Comparison of ENCODE assay signal across 9 cellular contexts in genomic region chr3:71055602-71056001, GRCh38.
DNase-seq lines count a peak whose midpoint lies in the region; ATAC-seq and TF ChIP-seq lines count a peak whose summit lies in the region.
"Had no signal": no experiment of that assay in that cellular context is flagged by ENCODE, and none has a peak within 500 bp of the region (broad histone marks: within the 10 kb centered on the region; RNA-seq: fewer than 3 reads in every experiment).

No MANE protein-coding gene starts in this region.

- H3K27ac Mint-ChIP-seq in osteocyte (ENCODE audit: unreplicated experiment), result peak overlapping the region; percentile 84

- H3K9ac ChIP-seq in fibroblast of lung (ENCODE audit: insufficient read depth, low read length), result no peak overlapping the region

- H3K9me3 ChIP-seq in RWPE2 (ENCODE audit: severe bottlenecking) (no peaks in the 10 kb centered on the region), fibroblast of lung (ENCODE audit: control insufficient read depth, insufficient read depth, low read depth, low read length) (no peaks in the 10 kb centered on the region)

- H3K36me3 Mint-ChIP-seq in osteocyte (ENCODE audit: unreplicated experiment), result peaks cover 24% of the 10 kb centered on the region

- no peak for TF ChIP-seq CTCF in RWPE2 (IDR thresholded peaks at IDR 0.05; ENCODE audit: poor library complexity, severe bottlenecking)
- no peak for TF ChIP-seq CTCF in fibroblast of lung (conservative IDR thresholded peaks at IDR 0.05 in 1 of 2, IDR thresholded peaks at IDR 0.05 in 1 of 2; ENCODE audit: low read depth in 1 of 2, low read length in 2 of 2)
- TF ChIP-seq CTCF in osteocyte (IDR thresholded peaks at IDR 0.05), result no peak

- H3K27me3 ChIP-seq in RWPE2 (ENCODE audit: insufficient read depth, poor library complexity, severe bottlenecking) (no peaks in the 10 kb centered on the region), fibroblast of lung (ENCODE audit: control insufficient read depth, insufficient read depth, low read length) (no peaks in the 10 kb centered on the region)

- H3K79me2 ChIP-seq in fibroblast of lung (ENCODE audit: control insufficient read depth, insufficient read depth, low read length), result peaks cover 91% of the 10 kb centered on the region

- H3K36me3 ChIP-seq in RWPE2 (ENCODE audit: low read depth), result peaks cover 20% of the 10 kb centered on the region
- H3K36me3 ChIP-seq in fibroblast of lung (ENCODE audit: control insufficient read depth, insufficient read depth, low read length), result peaks cover 2% of the 10 kb centered on the region

- DNase-seq in EH (ENCODE audit: low read depth), result peak; percentile 74
- DNase-seq in RWPE2 (ENCODE audit: low spot score), result no peak
- DNase-seq in fibroblast of lung (ENCODE audit: low read depth in 2 of 2), result peak; percentile 86 to 87
- DNase-seq in osteocyte (ENCODE audit: extremely low spot score, unreplicated experiment), result no peak
- DNase-seq in GM03348 (ENCODE audit: low spot score), result no peak
- no peak for DNase-seq in NCI-H187 (lab: John Stamatoyannopoulos, UW)

- ATAC-seq in RWPE2 (ENCODE audit: low read depth), result no peak; the same call in 2 of the 3 replicates
- ATAC-seq in GM18505 (IDR thresholded peaks at IDR 0.05; ENCODE audit: unreplicated experiment), result no peak
- no peak for ATAC-seq in GM21367 (IDR thresholded peaks at IDR 0.05; ENCODE audit: unreplicated experiment)

- peak overlapping the region; percentile 17 for H3K4me2 ChIP-seq in fibroblast of lung (ENCODE audit: extremely low read depth, insufficient read depth, low read length)

- no peak for TF ChIP-seq POLR2A in GM18505 (IDR thresholded peaks at IDR 0.05; ENCODE audit: borderline replicate concordance, extremely low read depth, insufficient read depth, insufficient read length)

- H4K20me1 ChIP-seq in fibroblast of lung (ENCODE audit: control insufficient read depth, extremely low read depth, insufficient read depth, low read length), result no peaks in the 10 kb centered on the region

- no peaks in the 10 kb centered on the region for H3K27me3 Mint-ChIP-seq in osteocyte (ENCODE audit: unreplicated experiment)

- peak overlapping the region; percentile 10 for H3K4me3 Mint-ChIP-seq in osteocyte (ENCODE audit: unreplicated experiment)

- peaks cover 98% of the 10 kb centered on the region for H3K4me1 Mint-ChIP-seq in osteocyte (ENCODE audit: unreplicated experiment)

- H3K4me3 ChIP-seq in RWPE2 (ENCODE audit: severe bottlenecking) (no peak overlapping the region), fibroblast of lung (replicated peaks in 1 of 4; ENCODE audit: control extremely low read depth in 1 of 4, insufficient read depth in 1 of 4, low read depth in 3 of 4, low read length in 4 of 4) (no peak overlapping the region)
- H3K4me3 ChIP-seq: SK-N-MC had no signal

- no peaks in the 10 kb centered on the region for H3K9me3 Mint-ChIP-seq in osteocyte (ENCODE audit: unreplicated experiment)

- H2AFZ ChIP-seq in fibroblast of lung (ENCODE audit: low read length), result no peak overlapping the region

- H3K4me1 ChIP-seq in RWPE2 (ENCODE audit: insufficient read depth, poor library complexity, severe bottlenecking), result peaks cover 69% of the 10 kb centered on the region
- H3K4me1 ChIP-seq in fibroblast of lung (ENCODE audit: control insufficient read depth, extremely low read depth, insufficient read depth, low read length), result peaks cover 27% of the 10 kb centered on the region

- peak overlapping the region; percentile 96 for H3K27ac ChIP-seq in RWPE2 (ENCODE audit: poor library complexity, severe bottlenecking)
- H3K27ac ChIP-seq in fibroblast of lung (ENCODE audit: insufficient read depth, low read length), result no peak overlapping the region
- H3K27ac ChIP-seq: SK-N-MC had no signal

Comparison
In these comparisons a context has a peak if more than half of its experiments do, and no peak if none do; other contexts are left out.
1. DNase-seq: peak in EH (single experiment) and fibroblast of lung (2 of 2); none in RWPE2 (single experiment), osteocyte (single experiment), GM03348 (single experiment) and NCI-H187 (0 of 2).